8 cellular contexts compared by ENCODE assay signal in the genomic region with DNA sequence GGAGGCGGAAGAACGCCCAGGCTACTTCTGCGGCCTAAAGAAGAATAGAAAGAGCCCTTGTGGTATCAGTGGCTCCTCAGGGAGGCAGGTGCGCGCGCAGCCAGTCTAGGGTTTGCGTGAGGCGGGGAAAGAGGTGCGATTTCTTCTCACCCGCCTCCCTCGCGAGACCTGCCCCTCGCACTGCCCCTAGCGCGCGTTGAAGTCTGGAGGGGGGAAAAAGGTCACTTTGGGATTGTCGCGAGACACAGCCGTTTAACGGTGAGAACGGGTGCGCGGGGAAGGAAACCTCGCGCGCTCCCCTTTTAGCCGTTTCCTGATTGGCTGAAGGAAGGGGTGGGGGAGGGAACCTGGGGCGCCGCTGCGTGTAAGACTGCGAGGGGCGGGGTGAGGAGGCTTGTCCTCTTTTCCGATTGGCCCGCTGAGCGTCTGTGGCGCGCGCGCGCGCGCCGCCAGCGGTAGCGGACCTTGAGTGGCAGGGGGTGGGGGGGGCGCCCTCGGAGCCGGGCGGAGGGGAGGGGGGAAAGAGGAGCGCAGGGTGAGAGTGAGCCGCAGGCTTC. TPM values are rescaled to one million over a fixed set of nuclear protein-coding genes. Genes with fewer than 3 reads are reported as not detected.
DNase-seq lines count a peak whose midpoint lies in the region; ATAC-seq and TF ChIP-seq lines count a peak whose summit lies in the region.

A gene with protein sequence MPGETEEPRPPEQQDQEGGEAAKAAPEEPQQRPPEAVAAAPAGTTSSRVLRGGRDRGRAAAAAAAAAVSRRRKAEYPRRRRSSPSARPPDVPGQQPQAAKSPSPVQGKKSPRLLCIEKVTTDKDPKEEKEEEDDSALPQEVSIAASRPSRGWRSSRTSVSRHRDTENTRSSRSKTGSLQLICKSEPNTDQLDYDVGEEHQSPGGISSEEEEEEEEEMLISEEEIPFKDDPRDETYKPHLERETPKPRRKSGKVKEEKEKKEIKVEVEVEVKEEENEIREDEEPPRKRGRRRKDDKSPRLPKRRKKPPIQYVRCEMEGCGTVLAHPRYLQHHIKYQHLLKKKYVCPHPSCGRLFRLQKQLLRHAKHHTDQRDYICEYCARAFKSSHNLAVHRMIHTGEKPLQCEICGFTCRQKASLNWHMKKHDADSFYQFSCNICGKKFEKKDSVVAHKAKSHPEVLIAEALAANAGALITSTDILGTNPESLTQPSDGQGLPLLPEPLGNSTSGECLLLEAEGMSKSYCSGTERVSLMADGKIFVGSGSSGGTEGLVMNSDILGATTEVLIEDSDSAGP (plus strand): TSS at position 429 of the 557 bp plus-strand sequence. CDS start 219 bp downstream, outside the sequence.

- peak; percentile 30 for ATAC-seq in GM21717 (IDR thresholded peaks at IDR 0.05; ENCODE audit: unreplicated experiment)
- peak; percentile 54 to 59 for ATAC-seq in activated T-cell treated with anti-CD3 and anti-CD28 coated beads, Interleukin-2, amount 50 U/mL, for 4 hours

- peak; percentile 73 to 74 for TF ChIP-seq POLR2A in Peyer's patch (IDR thresholded peaks at IDR 0.05)

- peak within 1 kb of the TSS; percentile 95 for H3K4me3 Mint-ChIP-seq in activated T-cell treated with anti-CD3 and anti-CD28 coated beads, Interleukin-2, amount 50 U/mL, for 4 hours

- no peaks in the 10 kb centered on the region for H3K9me3 Mint-ChIP-seq in activated T-cell treated with anti-CD3 and anti-CD28 coated beads, Interleukin-2, amount 50 U/mL, for 4 hours

- H3K36me3 Mint-ChIP-seq in activated T-cell treated with anti-CD3 and anti-CD28 coated beads, Interleukin-2, amount 50 U/mL, for 4 hours (ENCODE audit: insufficient read depth) = peaks cover 17% of the 10 kb centered on the region

- peaks cover 0 to 62% (median 16%) of the 10 kb centered on the region in 4 donors for H3K4me1 ChIP-seq in Peyer's patch
- peaks cover 3% of the 10 kb centered on the region in 2 donors for H3K4me1 ChIP-seq in esophagus (ENCODE audit: control insufficient read depth in 2 of 2, insufficient read depth in 2 of 2, low read length in 1 of 2)
- peaks cover 35 to 50% of the 10 kb centered on the region in 2 donors for H3K4me1 ChIP-seq in mucosa of rectum (ENCODE audit: control insufficient read depth in 2 of 2, insufficient read depth in 2 of 2, low read length in 2 of 2)

- H3K9me3 ChIP-seq in KOPT-K1 (ENCODE audit: insufficient read depth, low read length, poor library complexity, severe bottlenecking) (no peaks in the 10 kb centered on the region), Peyer's patch (no peaks in the 10 kb centered on the region), esophagus (ENCODE audit: control insufficient read depth in 2 of 2, insufficient read depth in 1 of 2, low read depth in 1 of 2, low read length in 1 of 2) (no peaks in the 10 kb centered on the region), mucosa of rectum (ENCODE audit: control insufficient read depth in 2 of 2, low read length in 2 of 2) (no peaks in the 10 kb centered on the region)

- WGBS in esophagus, 2 donors = 0 to 1% methylated on average over 41 to 51 of the region's 51 CpGs

- DNase-seq in DMS114 treated with DMSO at 0.1 percent for 48 hours (lab: John Stamatoyannopoulos, UW; ENCODE audit: unreplicated experiment) (peak; percentile 82), Peyer's patch (peak; percentile 98 to 99 (median 98))
- peak; percentile 97 for DNase-seq in activated T-cell treated with anti-CD3 and anti-CD28 coated beads, Interleukin-2, amount 50 U/mL, for 4 hours
- DNase-seq in stimulated activated CD8-positive, alpha-beta memory T cell treated with anti-CD3 and anti-CD28 coated beads, Interleukin-4, amount 100 ng/mL, for 4 hours (ENCODE audit: low read depth in 2 of 2, low spot score in 1 of 2) = peak; percentile 90 to 97

- no peaks in the 10 kb centered on the region for H3K27me3 ChIP-seq in Peyer's patch
- no peaks in the 10 kb centered on the region for H3K27me3 ChIP-seq in esophagus (ENCODE audit: control insufficient read depth in 1 of 2, insufficient read depth in 2 of 2, low read length in 2 of 2)
- H3K27me3 ChIP-seq in mucosa of rectum (ENCODE audit: control insufficient read depth in 2 of 2, insufficient read depth in 2 of 2, low read length in 2 of 2) = no peaks in the 10 kb centered on the region

- no peaks in the 10 kb centered on the region for H3K27me3 Mint-ChIP-seq in activated T-cell treated with anti-CD3 and anti-CD28 coated beads, Interleukin-2, amount 50 U/mL, for 4 hours (ENCODE audit: low read depth)

- H3K36me3 ChIP-seq in KOPT-K1 (ENCODE audit: insufficient read depth, low read length) (peaks cover 11% of the 10 kb centered on the region; the same call in 1 of the 2 replicates), Peyer's patch (no peaks in the 10 kb centered on the region), esophagus (ENCODE audit: control insufficient read depth in 2 of 2, insufficient read depth in 2 of 2, low read length in 1 of 2) (no peaks in the 10 kb centered on the region), mucosa of rectum (ENCODE audit: control insufficient read depth in 2 of 2, insufficient read depth in 2 of 2, low read length in 2 of 2) (no peaks in the 10 kb centered on the region)

- peaks cover 65% of the 10 kb centered on the region for H3K4me1 Mint-ChIP-seq in activated T-cell treated with anti-CD3 and anti-CD28 coated beads, Interleukin-2, amount 50 U/mL, for 4 hours (ENCODE audit: low read depth)

- peak within 1 kb of the TSS; percentile 99 for H3K9ac ChIP-seq in mucosa of rectum (ENCODE audit: low read depth in 1 of 2, low read length in 2 of 2)

- H3K4me3 ChIP-seq in Peyer's patch = peak within 1 kb of the TSS; percentile 88 to 98 (median 93)
- peak within 1 kb of the TSS; percentile 74 to 90 for H3K4me3 ChIP-seq in esophagus (ENCODE audit: low read depth in 1 of 2, low read length in 2 of 2)
- H3K4me3 ChIP-seq in mucosa of rectum (ENCODE audit: low read length in 2 of 2) = peak within 1 kb of the TSS; percentile 98 to 100

- peak in 3 of 6 experiments; percentile 7 to 9 (median 9) for TF ChIP-seq CTCF in Peyer's patch (IDR thresholded peaks at IDR 0.05)

- peak within 1 kb of the TSS; percentile 99 for H3K27ac ChIP-seq in KOPT-K1 (ENCODE audit: low read depth, low read length, poor library complexity, severe bottlenecking)
- H3K27ac ChIP-seq in Peyer's patch = peak within 1 kb of the TSS; percentile 98 to 100 (median 100)
- peak within 1 kb of the TSS; percentile 99 to 100 for H3K27ac ChIP-seq in esophagus (ENCODE audit: low read depth in 2 of 2, low read length in 1 of 2)
- peak within 1 kb of the TSS; percentile 99 to 100 for H3K27ac ChIP-seq in mucosa of rectum (ENCODE audit: low read depth in 2 of 2, low read length in 2 of 2)

RNA-seq across cellular contexts. Expression of the gene that starts here (rescaled TPM):
- total RNA-seq in Peyer's patch = 10 to 100 TPM; 42.4 to 58.3 (median 45.9) TPM
- total RNA-seq in activated T-cell treated with anti-CD3 and anti-CD28 coated beads, Interleukin-2, amount 50 U/mL, for 4 hours = 10 to 100 TPM; 54.8 to 60.4 (median 54.9) TPM
- polyA plus RNA-seq in esophagus = 10 to 100 TPM in 1 of 2 donors, 1 to 10 TPM in 1; 7.4 to 15.5 TPM

Comparison
In these comparisons a context has a peak if more than half of its experiments do, and no peak if none do; other contexts are left out.
1. Peak in every context shown above with its lines: DNase-seq, ATAC-seq, H3K4me3 ChIP-seq and H3K27ac ChIP-seq.